ENCODE assay signal across 25 cellular contexts in genomic region chr16:88366704-88367047, GRCh38. TPM values are rescaled to one million over a fixed set of nuclear protein-coding genes. Genes with fewer than 3 reads are reported as not detected.
"Had no signal": no experiment of that assay in that cellular context is flagged by ENCODE, and none has a peak within 500 bp of the region (broad histone marks: within the 10 kb centered on the region; RNA-seq: fewer than 3 reads in every experiment).

No MANE protein-coding gene starts in this region.

- ATAC-seq: left colon; left lung; lower lobe of right lung; naive thymus-derived CD8-positive, alpha-beta T cell; right cardiac atrium; stimulated activated memory B cell treated with anti-CD40 and anti-IgM and Interleukin-4, amounts not matched to agents 10 μg/mL and 1 μg/mL and 100 μg/mL, for 72 hours; stimulated activated naive CD8-positive, alpha-beta T cell treated with anti-CD3 and anti-CD28 coated beads, Interleukin-15, amount 100 ng/mL, for 72 hours; upper lobe of right lung had no signal

- FAIRE-seq: keratinocyte, small intestine, urothelium cell line had no signal

- H3K4me3 ChIP-seq: left lung, lower lobe of right lung, ovary, prostate gland, sigmoid colon, spleen, transverse colon, upper lobe of right lung had no signal

- H3K27me3 ChIP-seq: ovary, sigmoid colon, upper lobe of right lung had no signal

- H3K9me3 ChIP-seq: lower lobe of right lung, neutrophil, ovary, prostate gland, sigmoid colon, transverse colon, upper lobe of right lung had no signal

- DNase-seq: hippocampal formation; left colon; lower lobe of right lung; mammary epithelial cell; mesenchymal stem cell; naive thymus-derived CD8-positive, alpha-beta T cell; occipital lobe; ovary; retina; right cardiac atrium; sigmoid colon; small intestine; spleen; stimulated activated CD4-positive, alpha-beta T cell treated with anti-CD3 and anti-CD28 coated beads, Interleukin-4, amount 100 ng/mL, for 24 hours; stimulated activated naive CD4-positive, alpha-beta T cell treated with Interleukin-2 at 50 U/mL for 16 hours; stimulated activated naive CD8-positive, alpha-beta T cell treated with anti-CD3 and anti-CD28 coated beads, Interleukin-15, amount 100 ng/mL, for 72 hours; substantia nigra; transverse colon; upper lobe of right lung had no signal

- H3K36me3 ChIP-seq: left lung, lower lobe of right lung, neutrophil, ovary, prostate gland, sigmoid colon, spleen, transverse colon, upper lobe of right lung had no signal

- H3K27ac ChIP-seq: left lung, lower lobe of right lung, neutrophil, ovary, prostate gland, sigmoid colon, spleen, transverse colon, upper lobe of right lung had no signal

- H3K4me1 ChIP-seq: left lung, lower lobe of right lung, prostate gland, sigmoid colon, spleen, transverse colon, upper lobe of right lung had no signal

RNA-seq across cellular contexts. Expression of gene ZNF469, which starts 16.1 kb away (rescaled TPM):
- polyA plus RNA-seq: keratinocyte had no signal
